9 cellular contexts compared by ENCODE assay signal in the genomic region with DNA sequence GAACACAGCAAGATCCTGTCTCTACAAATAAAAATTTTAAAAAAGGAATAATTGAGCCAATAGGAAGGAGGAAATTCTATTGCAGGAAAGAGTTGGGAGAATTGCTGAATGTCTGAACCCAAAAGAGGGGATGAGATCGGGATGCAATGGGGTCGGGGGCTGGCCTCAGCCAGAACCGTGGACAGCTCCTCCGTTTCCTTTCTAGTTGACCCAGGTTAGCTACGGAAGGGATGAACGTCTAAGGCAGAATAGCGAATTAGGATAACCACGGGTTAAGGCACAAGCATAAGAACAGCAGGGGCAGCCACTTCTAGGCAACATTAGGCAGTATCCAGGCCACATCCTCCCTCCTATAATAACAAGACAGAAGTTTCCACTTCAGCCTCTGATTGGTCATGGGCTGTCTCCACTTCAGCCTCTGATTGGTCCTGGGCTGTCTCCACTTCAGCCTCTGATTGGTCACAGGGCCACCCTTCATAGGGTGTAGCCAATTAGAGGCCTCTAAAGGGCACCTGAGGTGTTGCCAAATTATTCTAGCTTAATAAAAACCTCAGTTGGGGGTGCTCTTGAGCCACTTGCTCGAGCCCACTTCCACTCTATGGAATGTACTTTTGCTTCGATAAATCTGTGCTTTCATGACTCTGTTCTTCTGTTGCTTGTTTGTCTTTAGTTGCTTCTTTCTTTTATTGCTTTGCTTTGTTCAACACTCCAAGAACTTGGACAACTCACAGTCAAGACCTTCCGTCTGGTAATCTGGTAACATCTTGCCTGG. TPM values are rescaled to one million over a fixed set of nuclear protein-coding genes. Genes with fewer than 3 reads are reported as not detected.
DNase-seq lines count a peak whose midpoint lies in the region; ATAC-seq and TF ChIP-seq lines count a peak whose summit lies in the region.
"Had no signal": no experiment of that assay in that cellular context is flagged by ENCODE, and none has a peak within 500 bp of the region (broad histone marks: within the 10 kb centered on the region; RNA-seq: fewer than 3 reads in every experiment).

No MANE protein-coding gene starts in this region.

- peaks cover 14% of the 10 kb centered on the region for H3K27me3 Mint-ChIP-seq in activated T-helper 2 cell treated with anti-CD3 and anti-CD28 coated beads, Interferon-gamma antibody, Interleukin-2, Interleukin-4, amounts not matched to agents 10 μg/mL and 5 μg/mL and 100 μg/mL, durations not matched to agents 14 hours and 24 hours and 36 hours (ENCODE audit: low read depth)

- TF ChIP-seq CTCF in DND-41 (IDR thresholded peaks at IDR 0.05; ENCODE audit: borderline replicate concordance, extremely low read depth, low read length, poor library complexity, severe bottlenecking), result no peak

- peak; percentile 44 for DNase-seq in DND-41
- DNase-seq in LHCN-M2 (ENCODE audit: low read depth), result peak; percentile 41
- DNase-seq in activated T-helper 2 cell treated with anti-CD3 and anti-CD28 coated beads, Interferon-gamma antibody, Interleukin-2, Interleukin-4, amounts not matched to agents 10 μg/mL and 5 μg/mL and 100 μg/mL, durations not matched to agents 14 hours and 24 hours and 36 hours (ENCODE audit: low spot score), result peak; percentile 33
- DNase-seq in iris pigment epithelial cell (ENCODE audit: low read depth), result peak; percentile 48
- no peak for DNase-seq in NCI-H187 (lab: John Stamatoyannopoulos, UW)
- no peak for DNase-seq in NCI-H187 treated with DMSO at 0.1 percent for 48 hours (lab: John Stamatoyannopoulos, UW)
- DNase-seq: anterior cingulate cortex had no signal

- H3K9ac ChIP-seq in DND-41 (ENCODE audit: low read depth, low read length), result no peak overlapping the region

- peak; percentile 79 for ATAC-seq in DND-41 (ENCODE audit: insufficient read depth, low read depth)
- no peak for ATAC-seq in GM18498 (IDR thresholded peaks at IDR 0.05; ENCODE audit: unreplicated experiment)
- ATAC-seq in HG02973 (IDR thresholded peaks at IDR 0.05; ENCODE audit: unreplicated experiment), result no peak

- no peak overlapping the region for H2AFZ ChIP-seq in DND-41 (ENCODE audit: low read depth, low read length)

- peaks cover 13% of the 10 kb centered on the region for H3K9me3 Mint-ChIP-seq in activated T-helper 2 cell treated with anti-CD3 and anti-CD28 coated beads, Interferon-gamma antibody, Interleukin-2, Interleukin-4, amounts not matched to agents 10 μg/mL and 5 μg/mL and 100 μg/mL, durations not matched to agents 14 hours and 24 hours and 36 hours

- intact Hi-C loops in activated T-helper 2 cell treated with anti-CD3 and anti-CD28 coated beads, Interferon-gamma antibody, Interleukin-2, Interleukin-4, amounts not matched to agents 10 μg/mL and 5 μg/mL and 100 μg/mL, durations not matched to agents 14 hours and 24 hours and 36 hours (cut with micrococcal nuclease), result no loop called here

- H4K20me1 ChIP-seq in DND-41 (ENCODE audit: insufficient read depth, low read length), result no peaks in the 10 kb centered on the region

- H3K36me3 ChIP-seq in DND-41 (ENCODE audit: insufficient read depth, low read length), result no peaks in the 10 kb centered on the region

- H3K79me2 ChIP-seq in DND-41 (ENCODE audit: insufficient read depth, low read length), result no peaks in the 10 kb centered on the region

- no peak overlapping the region for H3K4me3 Mint-ChIP-seq in activated T-helper 2 cell treated with anti-CD3 and anti-CD28 coated beads, Interferon-gamma antibody, Interleukin-2, Interleukin-4, amounts not matched to agents 10 μg/mL and 5 μg/mL and 100 μg/mL, durations not matched to agents 14 hours and 24 hours and 36 hours (ENCODE audit: low read depth)

- H3K4me1 Mint-ChIP-seq in activated T-helper 2 cell treated with anti-CD3 and anti-CD28 coated beads, Interferon-gamma antibody, Interleukin-2, Interleukin-4, amounts not matched to agents 10 μg/mL and 5 μg/mL and 100 μg/mL, durations not matched to agents 14 hours and 24 hours and 36 hours (ENCODE audit: low read depth), result no peaks in the 10 kb centered on the region

- H3K4me1 ChIP-seq in DND-41 (ENCODE audit: insufficient read depth, low read length), result no peaks in the 10 kb centered on the region

- peaks cover 3% of the 10 kb centered on the region for H3K9me3 ChIP-seq in DND-41 (ENCODE audit: insufficient read depth, low read length, severe bottlenecking)

- no peaks in the 10 kb centered on the region for H3K27me3 ChIP-seq in DND-41 (ENCODE audit: insufficient read depth, low read length, poor library complexity)

- no peak overlapping the region for H3K27ac ChIP-seq in DND-41 (ENCODE audit: low read length)

- H3K4me3 ChIP-seq in DND-41 (ENCODE audit: low read depth in 1 of 2, low read length in 2 of 2), result no peak overlapping the region

- no peak overlapping the region for H3K4me2 ChIP-seq in DND-41 (ENCODE audit: insufficient read depth, low read length)

- no peak overlapping the region for H3K27ac Mint-ChIP-seq in activated T-helper 2 cell treated with anti-CD3 and anti-CD28 coated beads, Interferon-gamma antibody, Interleukin-2, Interleukin-4, amounts not matched to agents 10 μg/mL and 5 μg/mL and 100 μg/mL, durations not matched to agents 14 hours and 24 hours and 36 hours

- H3K36me3 Mint-ChIP-seq in activated T-helper 2 cell treated with anti-CD3 and anti-CD28 coated beads, Interferon-gamma antibody, Interleukin-2, Interleukin-4, amounts not matched to agents 10 μg/mL and 5 μg/mL and 100 μg/mL, durations not matched to agents 14 hours and 24 hours and 36 hours (ENCODE audit: low read depth), result no peaks in the 10 kb centered on the region

RNA-seq across cellular contexts. Expression of gene TPM4, which starts 24.9 kb away (rescaled TPM):
- 1,271 and 1,447 TPM in 2 replicates for total RNA-seq in LHCN-M2 (2014; rRNA removed)
- polyA plus RNA-seq in LHCN-M2 (2012), result 876 TPM
- total RNA-seq in activated T-helper 2 cell treated with anti-CD3 and anti-CD28 coated beads, Interferon-gamma antibody, Interleukin-2, Interleukin-4, amounts not matched to agents 10 μg/mL and 5 μg/mL and 100 μg/mL, durations not matched to agents 14 hours and 24 hours and 36 hours, result 507 and 520 TPM in 2 replicates

Comparison
In these comparisons a context has a peak if more than half of its experiments do, and no peak if none do; other contexts are left out.
1. DNase-seq: peak in DND-41 (single experiment), LHCN-M2 (single experiment), activated T-helper 2 cell treated with anti-CD3 and anti-CD28 coated beads, Interferon-gamma antibody, Interleukin-2, Interleukin-4, amounts not matched to agents 10 μg/mL and 5 μg/mL and 100 μg/mL, durations not matched to agents 14 hours and 24 hours and 36 hours (single experiment) and iris pigment epithelial cell (single experiment); none in NCI-H187 (0 of 2) and NCI-H187 treated with DMSO at 0.1 percent for 48 hours (single experiment).